ENCODE assay signal across 1 cellular context in the genomic region with DNA sequence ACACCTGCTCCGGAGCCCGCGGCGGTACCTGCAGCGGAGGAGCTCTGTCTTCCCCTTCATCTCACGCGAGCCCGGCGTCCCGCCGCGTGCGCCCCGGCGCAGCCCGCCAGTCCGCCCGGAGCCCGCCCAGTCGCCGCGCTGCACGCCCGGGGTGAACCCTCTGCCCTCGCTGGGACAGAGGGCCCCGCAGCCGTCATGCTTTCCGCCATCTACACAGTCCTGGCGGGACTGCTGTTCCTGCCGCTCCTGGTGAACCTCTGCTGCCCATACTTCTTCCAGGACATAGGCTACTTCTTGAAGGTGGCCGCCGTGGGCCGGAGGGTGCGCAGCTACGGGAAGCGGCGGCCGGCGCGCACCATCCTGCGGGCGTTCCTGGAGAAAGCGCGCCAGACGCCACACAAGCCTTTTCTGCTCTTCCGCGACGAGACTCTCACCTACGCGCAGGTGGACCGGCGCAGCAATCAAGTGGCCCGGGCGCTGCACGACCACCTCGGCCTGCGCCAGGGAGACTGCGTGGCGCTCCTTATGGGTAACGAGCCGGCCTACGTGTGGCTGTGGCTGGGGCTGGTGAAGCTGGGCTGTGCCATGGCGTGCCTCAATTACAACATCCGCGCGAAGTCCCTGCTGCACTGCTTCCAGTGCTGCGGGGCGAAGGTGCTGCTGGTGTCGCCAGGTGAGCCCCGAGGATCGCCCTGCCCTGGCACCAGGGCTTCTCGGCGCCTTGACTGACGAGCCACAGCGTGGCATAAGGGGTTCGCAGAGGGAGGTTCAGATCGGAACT.
TF ChIP-seq lines count a peak whose summit lies in the region.

No MANE protein-coding gene starts in this region.

TF ChIP-seq in IMR-90, 13 proteins besides CTCF, POLR2A, EP300 and RAD21:
- TF ChIP-seq MXI1 (IDR thresholded peaks at IDR 0.05; ENCODE audit: borderline replicate concordance, low read depth, low read length) (no peak), SMC3 (IDR thresholded peaks at IDR 0.05; ENCODE audit: low read depth, low read length) (no peak), MAZ (IDR thresholded peaks at IDR 0.05; ENCODE audit: borderline replicate concordance, low read depth, low read length) (no peak), RCOR1 (IDR thresholded peaks at IDR 0.05; ENCODE audit: insufficient replicate concordance, low read length) (no peak), RFX5 (IDR thresholded peaks at IDR 0.05; ENCODE audit: low read depth, low read length) (no peak), CHD1 (IDR thresholded peaks at IDR 0.05; ENCODE audit: low read depth, low read length) (no peak), CEBPB (IDR thresholded peaks at IDR 0.05; ENCODE audit: low read depth, low read length) (no peak), FOS (IDR thresholded peaks at IDR 0.05; ENCODE audit: low read depth, low read length) (no peak), NFE2L2 (IDR thresholded peaks at IDR 0.05; ENCODE audit: low read depth, low read length) (no peak), MAFK (IDR thresholded peaks at IDR 0.05; ENCODE audit: low read depth, low read length) (no peak)
- TF ChIP-seq, protein P1, sequence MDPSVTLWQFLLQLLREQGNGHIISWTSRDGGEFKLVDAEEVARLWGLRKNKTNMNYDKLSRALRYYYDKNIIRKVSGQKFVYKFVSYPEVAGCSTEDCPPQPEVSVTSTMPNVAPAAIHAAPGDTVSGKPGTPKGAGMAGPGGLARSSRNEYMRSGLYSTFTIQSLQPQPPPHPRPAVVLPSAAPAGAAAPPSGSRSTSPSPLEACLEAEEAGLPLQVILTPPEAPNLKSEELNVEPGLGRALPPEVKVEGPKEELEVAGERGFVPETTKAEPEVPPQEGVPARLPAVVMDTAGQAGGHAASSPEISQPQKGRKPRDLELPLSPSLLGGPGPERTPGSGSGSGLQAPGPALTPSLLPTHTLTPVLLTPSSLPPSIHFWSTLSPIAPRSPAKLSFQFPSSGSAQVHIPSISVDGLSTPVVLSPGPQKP (IDR thresholded peaks at IDR 0.05; ENCODE audit: borderline replicate concordance, low read depth, low read length), result no peak
